ENCODE assay signal across 8 cellular contexts in genomic region chr4:127622923-127623754, GRCh38. TPM values are rescaled to one million over a fixed set of nuclear protein-coding genes. Genes with fewer than 3 reads are reported as not detected.
A peak's percentile ranks its signal among the peaks of the same experiment; 100 is the strongest.
DNase-seq lines count a peak whose midpoint lies in the region; ATAC-seq and TF ChIP-seq lines count a peak whose summit lies in the region.

No MANE protein-coding gene starts in this region.

- no peaks in the 10 kb centered on the region for H3K9me3 Mint-ChIP-seq in dendritic cell treated with granulocyte-macrophage colony-stimulating factor and Interleukin-4, amounts not matched to agents 40 ng/mL and 50 ng/mL, for 4 days

- peak overlapping the region; percentile 72 for H3K4me3 Mint-ChIP-seq in dendritic cell treated with granulocyte-macrophage colony-stimulating factor and Interleukin-4, amounts not matched to agents 40 ng/mL and 50 ng/mL, for 4 days

- TF ChIP-seq POLR2A in suprapubic skin (IDR thresholded peaks at IDR 0.05): no peak

- peaks cover 17% of the 10 kb centered on the region for H3K4me1 Mint-ChIP-seq in dendritic cell treated with granulocyte-macrophage colony-stimulating factor and Interleukin-4, amounts not matched to agents 40 ng/mL and 50 ng/mL, for 4 days (ENCODE audit: low read depth)

- H3K4me1 ChIP-seq in lower lobe of right lung (peaks cover 12% of the 10 kb centered on the region), suprapubic skin (peaks cover 14% of the 10 kb centered on the region)

- ATAC-seq in GM19025 (IDR thresholded peaks at IDR 0.05; ENCODE audit: low read depth, unreplicated experiment) (peak; percentile 44), lower lobe of right lung (peak; percentile 87 to 89)

- H3K9me3 ChIP-seq in lower lobe of right lung (no peaks in the 10 kb centered on the region), suprapubic skin (no peaks in the 10 kb centered on the region)

- TF ChIP-seq EP300 in suprapubic skin (IDR thresholded peaks at IDR 0.05): no peak

- intact Hi-C loops in dendritic cell treated with granulocyte-macrophage colony-stimulating factor and Interleukin-4, amounts not matched to agents 40 ng/mL and 50 ng/mL, for 4 days (cut with micrococcal nuclease): loop anchor here (10.0 kb wide), 1 partner anchor 342 kb away; the partner anchor contains the start of genes ABHD18 and MFSD8
- intact Hi-C loops in lower lobe of right lung (cut with DNase I): no loop called here

- CTCF ChIA-PET in AG04449 (lab: Yijun Ruan, JAX): interaction anchor here (0.9 to 2.2 kb wide), 10 partner anchors 9 to 110 kb away, joined by 4 to 20 read pairs (median 6); partner anchors contain the start of gene INTU

- TF ChIP-seq CTCF in AG04449 (IDR thresholded peaks at IDR 0.05; ENCODE audit: insufficient read depth, low read length, missing control alignments): peak; percentile 60
- peak; percentile 38 for TF ChIP-seq CTCF in lower lobe of right lung (IDR thresholded peaks at IDR 0.05)
- peak in 1 of 2 donors; percentile 16 for TF ChIP-seq CTCF in suprapubic skin (IDR thresholded peaks at IDR 0.05)

- under 1% methylated on average over 16 of the region's 80 CpGs for WGBS in suprapubic skin

- POLR2A ChIA-PET in AG04449 (lab: Yijun Ruan, JAX): no interaction called here

- no peak overlapping the region for H3K27ac Mint-ChIP-seq in dendritic cell treated with granulocyte-macrophage colony-stimulating factor and Interleukin-4, amounts not matched to agents 40 ng/mL and 50 ng/mL, for 4 days

- peak overlapping the region; percentile 71 for H3K4me3 ChIP-seq in AG04449 (ENCODE audit: low read depth, low read length)
- peak overlapping the region; percentile 66 for H3K4me3 ChIP-seq in lower lobe of right lung
- peak overlapping the region; percentile 57 for H3K4me3 ChIP-seq in suprapubic skin

- DNase-seq in AG04449 (ENCODE audit: low read depth, low spot score): no peak
- peak; percentile 60 for DNase-seq in NCI-H2227 (lab: John Stamatoyannopoulos, UW; ENCODE audit: unreplicated experiment)
- peak; percentile 56 for DNase-seq in lower lobe of right lung
- DNase-seq in suprapubic skin (ENCODE audit: low spot score in 2 of 2): no peak
- DNase-seq in inferior parietal cortex (ENCODE audit: extremely low spot score): no peak
- no peak for DNase-seq in activated CD4-positive, alpha-beta T cell treated with anti-CD3 and anti-CD28 coated beads, Interleukin-2, amount 50 U/mL, for 4 hours

- peaks cover 49% of the 10 kb centered on the region for H3K27me3 Mint-ChIP-seq in dendritic cell treated with granulocyte-macrophage colony-stimulating factor and Interleukin-4, amounts not matched to agents 40 ng/mL and 50 ng/mL, for 4 days

- H3K27me3 ChIP-seq in lower lobe of right lung (ENCODE audit: low read depth): peaks cover 23% of the 10 kb centered on the region
- peaks cover 10% of the 10 kb centered on the region for H3K27me3 ChIP-seq in suprapubic skin

- no peaks in the 10 kb centered on the region for H3K36me3 ChIP-seq in lower lobe of right lung
- no peaks in the 10 kb centered on the region for H3K36me3 ChIP-seq in suprapubic skin

- H3K27ac ChIP-seq in lower lobe of right lung (peak overlapping the region; percentile 53), suprapubic skin (no peak overlapping the region)

- H3K36me3 Mint-ChIP-seq in dendritic cell treated with granulocyte-macrophage colony-stimulating factor and Interleukin-4, amounts not matched to agents 40 ng/mL and 50 ng/mL, for 4 days (ENCODE audit: low read depth): no peaks in the 10 kb centered on the region

RNA-seq across cellular contexts. Expression of gene INTU, which starts 9.6 kb away (rescaled TPM):
- total RNA-seq in lower lobe of right lung (11.1 TPM), suprapubic skin (10 to 100 TPM in 1 of 4 donors, 1 to 10 TPM in 3; 6.1 to 11.7 (median 8.3) TPM)

Comparison
In these comparisons a context has a peak if more than half of its experiments do, and no peak if none do; other contexts are left out.
1. DNase-seq: peak in NCI-H2227 (single experiment) and lower lobe of right lung (single experiment); none in AG04449 (single experiment), suprapubic skin (0 of 2), inferior parietal cortex (single experiment) and activated CD4-positive, alpha-beta T cell treated with anti-CD3 and anti-CD28 coated beads, Interleukin-2, amount 50 U/mL, for 4 hours (0 of 2).
2. Peak in every context shown above with its lines, with median percentiles within 50 percentile points of each other: H3K4me3 ChIP-seq.